Comparison of ENCODE assay signal across 8 cellular contexts in the genomic region with DNA sequence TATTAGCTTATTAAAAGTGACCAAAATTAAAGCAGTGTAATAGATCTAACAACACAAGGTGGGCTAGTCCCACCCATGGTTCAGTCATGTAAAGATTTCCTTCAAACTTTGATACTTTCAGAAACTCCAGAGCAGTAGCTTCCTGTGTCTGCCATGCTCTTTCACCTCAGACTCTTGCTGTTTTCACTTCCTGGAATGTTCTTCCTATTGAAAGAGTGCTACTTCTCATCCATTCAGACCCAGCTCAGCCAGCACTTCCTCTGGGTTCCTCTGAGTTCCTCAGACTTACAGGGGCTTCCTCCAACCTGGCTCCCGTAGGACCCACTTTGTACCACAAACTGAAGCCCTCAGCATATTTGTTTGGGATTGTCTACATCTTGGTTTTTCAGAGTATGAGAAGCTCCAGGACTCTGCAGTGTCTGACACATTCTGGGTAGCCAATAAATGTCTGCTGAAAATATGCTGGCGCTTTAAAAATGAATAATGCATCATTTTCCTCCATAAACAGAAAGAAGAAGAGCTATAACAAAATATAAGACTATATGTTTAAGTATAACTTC. TPM values are rescaled to one million over a fixed set of nuclear protein-coding genes. Genes with fewer than 3 reads are reported as not detected.
A peak's percentile ranks its signal among the peaks of the same experiment; 100 is the strongest.
DNase-seq lines count a peak whose midpoint lies in the region; ATAC-seq, FAIRE-seq and TF ChIP-seq lines count a peak whose summit lies in the region.

No MANE protein-coding gene starts in this region.

- H3K4me3 ChIP-seq in K562: no peak overlapping the region

- H3K36me3 ChIP-seq in K562 (ENCODE audit: control insufficient read depth, insufficient read depth, low read length): no peaks in the 10 kb centered on the region

- no peak overlapping the region for H3K4me2 ChIP-seq in K562 (ENCODE audit: insufficient read depth, low read length)

- H3K27ac ChIP-seq in K562 (ENCODE audit: extremely low read depth, low read depth, low read length): no peak overlapping the region

- TF ChIP-seq EP300 in K562 (IDR thresholded peaks at IDR 0.05; ENCODE audit: low read length): no peak

- POLR2A ChIA-PET in K562 (lab: Yijun Ruan, JAX): no interaction called here

- no peak for TF ChIP-seq RAD21 in K562 (CRISPR knock-in tag; conservative IDR thresholded peaks at IDR 0.05 in 1 of 2, IDR thresholded peaks at IDR 0.05 in 1 of 2)

- 49% methylated on average over 2 of the region's 2 CpGs for WGBS in K562 (ENCODE audit: insufficient coverage, low coverage, missing lambda C conversion rate)

- peak; percentile 86 for ATAC-seq in GM21360 (IDR thresholded peaks at IDR 0.05; ENCODE audit: unreplicated experiment)
- ATAC-seq in HG03432 (IDR thresholded peaks at IDR 0.05; ENCODE audit: unreplicated experiment): peak; percentile 87
- ATAC-seq in K562: no peak

- in situ Hi-C loops in K562 (cut with MboI): no loop called here

- H2AFZ ChIP-seq in K562 (ENCODE audit: low read depth, low read length): peak overlapping the region; percentile 52; the same call in 1 of the 2 replicates

- intact Hi-C loops in K562 (cut with micrococcal nuclease): no loop called here

- no peak overlapping the region for H3K9ac ChIP-seq in K562 (ENCODE audit: insufficient read depth in 1 of 2, low read depth in 2 of 2, low read length in 2 of 2)

- no peak for TF ChIP-seq POLR2A in K562 (conservative IDR thresholded peaks at IDR 0.05)

- H3K9me3 ChIP-seq in K562 (replicated peaks; ENCODE audit: control insufficient read depth, insufficient read depth, low read depth, low read length): no peaks in the 10 kb centered on the region

- H3K9me1 ChIP-seq in K562 (ENCODE audit: control insufficient read depth, insufficient read depth, low read length): no peaks in the 10 kb centered on the region

- FAIRE-seq in K562 (lab: Jason Lieb, UNC): no peak
- no peak for FAIRE-seq in RCC 7860 (lab: Jason Lieb, UNC)

- peak; percentile 36 for DNase-seq in EH (ENCODE audit: low read depth)
- no peak for DNase-seq in K562 (ENCODE audit: extremely low read depth in 1 of 4, low spot score in 3 of 4)
- DNase-seq in NCI-H446 treated with DMSO at 0.1 percent for 48 hours (lab: John Stamatoyannopoulos, UW): no peak
- DNase-seq in RCC 7860 (ENCODE audit: low spot score): no peak
- DNase-seq in activated CD4-positive, alpha-beta T cell treated with anti-CD3 and anti-CD28 coated beads for 48 hours: no peak
- DNase-seq in epidermal melanocyte (ENCODE audit: insufficient read length, low spot score): no peak

- H3K27me3 ChIP-seq in K562 (ENCODE audit: control insufficient read depth in 2 of 2, insufficient read depth in 2 of 2, low read length in 2 of 2): no peaks in the 10 kb centered on the region

- no TSS peak for BruUV-seq in K562 (replicated peaks; lab: Mats Ljungman, UMichigan)

- H3K4me1 ChIP-seq in K562 (replicated peaks in 1 of 2; ENCODE audit: control insufficient read depth in 2 of 2, insufficient read depth in 2 of 2, low read length in 2 of 2): peaks cover 0 to 6% of the 10 kb centered on the region in 2 experiments; a peak in 2 of 5 replicates

- CTCF ChIA-PET in K562 (lab: Yijun Ruan, JAX; ENCODE audit: low intra/inter-chr PET ratio): no interaction called here

- TF ChIP-seq CTCF in K562 (IDR thresholded peaks at IDR 0.05 in 2 of 3, conservative IDR thresholded peaks at IDR 0.05 in 1 of 3; ENCODE audit: insufficient read depth in 2 of 3, low read depth in 1 of 3, low read length in 3 of 3): no peak

- H3K79me2 ChIP-seq in K562 (ENCODE audit: control insufficient read depth, insufficient read depth, low read length): no peaks in the 10 kb centered on the region

- H4K20me1 ChIP-seq in K562 (replicated peaks; ENCODE audit: control insufficient read depth, insufficient read depth, low read length): no peaks in the 10 kb centered on the region

TF ChIP-seq in K562, 482 proteins besides CTCF, POLR2A, EP300 and RAD21:
- no peak for TF ChIP-seq GTF2E2 (tag; IDR thresholded peaks at IDR 0.05)
- 0 out of 2 replicates have a peak, but pooled peaks have one; percentile 1 for TF ChIP-seq SPI1 (IDR thresholded peaks at IDR 0.05; ENCODE audit: borderline replicate concordance, low read depth, low read length)

RNA-seq across cellular contexts. Expression of a gene that starts 18.0 kb away (rescaled TPM):
- 3.5 and 4.7 TPM in 2 replicates for total RNA-seq in K562 (2011; cell fraction: chromatin; rRNA removed; ENCODE audit: low replicate concordance)
- 7.6 and 9.3 TPM in 2 replicates for total RNA-seq in K562 (2011; cell fraction: nucleolus; rRNA removed)
- total RNA-seq in K562 (2011; cell fraction: nucleoplasm; rRNA removed): 4.1 and 6.2 TPM in 2 replicates
- total RNA-seq in K562 (2014; rRNA removed) (1.4 and 1.6 TPM in 2 replicates), K562 (2014; rRNA removed; fragmentation: Illumina TruSeq; extraction: Trizol) (2.8 and 4.0 TPM in 2 replicates), K562 (2015; rRNA removed; fragmentation: Illumina TruSeq; extraction: Trizol) (2.9 and 3.1 TPM in 2 replicates), K562 (2021) (5.0 and 5.2 TPM in 2 replicates)
- polyA plus RNA-seq in K562 (2011; rRNA removed) (2.5 and 3.1 TPM in 2 replicates), K562 (2014; fragmentation: Illumina TruSeq; extraction: Trizol) (3.3 and 3.9 TPM in 2 replicates), K562 (2014; fragmentation: Nextera tagmentation; extraction: Ambion mirVana) (1 to 10 TPM; 1.3 to 3.0 TPM), K562 (2014; rRNA removed) (1.8 and 2.8 TPM in 2 replicates)
- polyA plus RNA-seq in K562 (2011; cell fraction: cytosol; rRNA removed): 1.5 and 1.8 TPM in 2 replicates
- 1.7 and 2.6 TPM in 2 replicates for polyA plus RNA-seq in K562 (2011; cell fraction: nucleus; rRNA removed)
- 2.8 and 3.6 TPM in 2 replicates for polyA plus RNA-seq in K562 (2012)
- polyA minus RNA-seq in K562 (2011; rRNA and poly(A)+ RNA removed): 4.3 and 4.9 TPM in 2 replicates
- 2.5 and 2.7 TPM in 2 replicates for polyA minus RNA-seq in K562 (2011; cell fraction: cytosol; rRNA and poly(A)+ RNA removed)
- polyA minus RNA-seq in K562 (2011; cell fraction: nucleus; rRNA and poly(A)+ RNA removed): 5.5 and 7.8 TPM in 2 replicates

RNA-seq across cellular contexts. Expression of a gene that starts 57.7 kb away (rescaled TPM):
- 23.1 and 105 TPM in 2 replicates for total RNA-seq in K562 (2011; cell fraction: chromatin; rRNA removed; ENCODE audit: low replicate concordance)
- 12.8 and 20.9 TPM in 2 replicates for total RNA-seq in K562 (2011; cell fraction: nucleolus; rRNA removed)
- total RNA-seq in K562 (2011; cell fraction: nucleoplasm; rRNA removed): 31.7 and 50.8 TPM in 2 replicates
- total RNA-seq in K562 (2014; rRNA removed) (24.0 and 26.0 TPM in 2 replicates), K562 (2014; rRNA removed; fragmentation: Illumina TruSeq; extraction: Trizol) (50.1 and 57.7 TPM in 2 replicates), K562 (2015; rRNA removed; fragmentation: Illumina TruSeq; extraction: Trizol) (44.1 and 46.0 TPM in 2 replicates), K562 (2021) (38.7 and 40.8 TPM in 2 replicates)
- polyA plus RNA-seq in K562 (2011; rRNA removed) (42.2 and 53.0 TPM in 2 replicates), K562 (2014; fragmentation: Illumina TruSeq; extraction: Trizol) (32.3 and 36.5 TPM in 2 replicates), K562 (2014; fragmentation: Nextera tagmentation; extraction: Ambion mirVana) (10 to 100 TPM; 19.0 to 33.6 TPM), K562 (2014; rRNA removed) (20.4 and 26.5 TPM in 2 replicates)
- polyA plus RNA-seq in K562 (2011; cell fraction: cytosol; rRNA removed): 5.8 and 11.8 TPM in 2 replicates
- 33.4 and 51.5 TPM in 2 replicates for polyA plus RNA-seq in K562 (2011; cell fraction: nucleus; rRNA removed)
- polyA plus RNA-seq in K562 (2012): 19.3 and 20.5 TPM in 2 replicates
- polyA minus RNA-seq in K562 (2011; rRNA and poly(A)+ RNA removed): 58.0 and 63.6 TPM in 2 replicates
- 19.6 and 28.1 TPM in 2 replicates for polyA minus RNA-seq in K562 (2011; cell fraction: cytosol; rRNA and poly(A)+ RNA removed)
- polyA minus RNA-seq in K562 (2011; cell fraction: nucleus; rRNA and poly(A)+ RNA removed): 40.1 and 71.8 TPM in 2 replicates
